Comparison of ENCODE assay signal across 1 cellular context in genomic region chr4:153553155-153553819, GRCh38.
TF ChIP-seq lines count a peak whose summit lies in the region.

No MANE protein-coding gene starts in this region.

TF ChIP-seq in GM12878, 131 proteins besides CTCF, POLR2A, EP300 and RAD21:
- TF ChIP-seq KLF5 (IDR thresholded peaks at IDR 0.05; ENCODE audit: partially characterized antibody) (no peak), CHD4 (IDR thresholded peaks at IDR 0.05) (no peak), SRF (IDR thresholded peaks at IDR 0.05; ENCODE audit: low read depth in 2 of 2, low read length in 2 of 2) (no peak)
